ENCODE assay signal across 7 cellular contexts in genomic region chr6:168168330-168168729, GRCh38.
A peak's percentile ranks its signal among the peaks of the same experiment; 100 is the strongest.
DNase-seq lines count a peak whose midpoint lies in the region; ATAC-seq and TF ChIP-seq lines count a peak whose summit lies in the region.
"Not testable (repeated sequence)": the region's sequence is repeated elsewhere in the genome, so short reads cannot be mapped to it uniquely, and the experiment has no call there.

No MANE protein-coding gene starts in this region.

- H3K9me3 Mint-ChIP-seq in GM23338: peaks cover 20% of the 10 kb centered on the region
- H3K9me3 Mint-ChIP-seq in activated T-cell treated with anti-CD3 and anti-CD28 coated beads, Interleukin-2, amount 50 U/mL, for 72 hours; endothelial cell (ENCODE audit: unreplicated experiment); memory B cell: not testable (repeated sequence)
- H3K9me3 Mint-ChIP-seq in activated naive CD8-positive, alpha-beta T cell treated with anti-CD3 and anti-CD28 coated beads for 36 hours: peaks cover 21% of the 10 kb centered on the region
- peaks cover 19% of the 10 kb centered on the region for H3K9me3 Mint-ChIP-seq in stimulated activated memory B cell treated with anti-CD40 and anti-IgM and Interleukin-4, amounts not matched to agents 10 μg/mL and 1 μg/mL and 100 μg/mL, for 72 hours

- peaks cover 14% of the 10 kb centered on the region for H3K4me1 ChIP-seq in GM23338 (ENCODE audit: insufficient read depth)

- H3K9me2 ChIP-seq in GM23338 (ENCODE audit: insufficient read depth): not testable (repeated sequence)

- not testable (repeated sequence) for H3K27me3 ChIP-seq in GM23338 (ENCODE audit: insufficient read depth)

- not testable (repeated sequence) for H3K4me2 ChIP-seq in GM23338

- H3K4me1 Mint-ChIP-seq in GM23338: peaks cover 34% of the 10 kb centered on the region
- not testable (repeated sequence) for H3K4me1 Mint-ChIP-seq in activated T-cell treated with anti-CD3 and anti-CD28 coated beads, Interleukin-2, amount 50 U/mL, for 72 hours (ENCODE audit: low read depth); activated naive CD8-positive, alpha-beta T cell treated with anti-CD3 and anti-CD28 coated beads for 36 hours; endothelial cell (ENCODE audit: unreplicated experiment); memory B cell
- peaks cover 13% of the 10 kb centered on the region for H3K4me1 Mint-ChIP-seq in stimulated activated memory B cell treated with anti-CD40 and anti-IgM and Interleukin-4, amounts not matched to agents 10 μg/mL and 1 μg/mL and 100 μg/mL, for 72 hours

- peak overlapping the region; percentile 54; the same call in 1 of the 2 replicates for H3K27ac Mint-ChIP-seq in GM23338
- H3K27ac Mint-ChIP-seq in activated T-cell treated with anti-CD3 and anti-CD28 coated beads, Interleukin-2, amount 50 U/mL, for 72 hours: peak overlapping the region; percentile 44
- H3K27ac Mint-ChIP-seq in activated naive CD8-positive, alpha-beta T cell treated with anti-CD3 and anti-CD28 coated beads for 36 hours: peak overlapping the region; percentile 62
- H3K27ac Mint-ChIP-seq in endothelial cell (ENCODE audit: unreplicated experiment): not testable (repeated sequence)
- peak overlapping the region; percentile 84 for H3K27ac Mint-ChIP-seq in memory B cell
- peak overlapping the region; percentile 59 for H3K27ac Mint-ChIP-seq in stimulated activated memory B cell treated with anti-CD40 and anti-IgM and Interleukin-4, amounts not matched to agents 10 μg/mL and 1 μg/mL and 100 μg/mL, for 72 hours

- TF ChIP-seq CTCF in GM23338 (conservative IDR thresholded peaks at IDR 0.05; ENCODE audit: low read depth in 2 of 2); endothelial cell (IDR thresholded peaks at IDR 0.05; ENCODE audit: unreplicated experiment): not testable (repeated sequence)

- not testable (repeated sequence) for H3K9ac ChIP-seq in SK-N-MC (ENCODE audit: insufficient read length)

- H3K4me3 ChIP-seq in GM23338: not testable (repeated sequence)
- peak overlapping the region; percentile 38 for H3K4me3 ChIP-seq in SK-N-MC

- H3K36me3 Mint-ChIP-seq in GM23338 (ENCODE audit: low read depth): peaks cover 28% of the 10 kb centered on the region
- H3K36me3 Mint-ChIP-seq in activated T-cell treated with anti-CD3 and anti-CD28 coated beads, Interleukin-2, amount 50 U/mL, for 72 hours (ENCODE audit: insufficient read depth in 2 of 2): peaks cover 5 to 12% of the 10 kb centered on the region in 2 donors
- not testable (repeated sequence) for H3K36me3 Mint-ChIP-seq in activated naive CD8-positive, alpha-beta T cell treated with anti-CD3 and anti-CD28 coated beads for 36 hours; endothelial cell (ENCODE audit: low read depth, unreplicated experiment); memory B cell; stimulated activated memory B cell treated with anti-CD40 and anti-IgM and Interleukin-4, amounts not matched to agents 10 μg/mL and 1 μg/mL and 100 μg/mL, for 72 hours

- not testable (repeated sequence) for H3F3A ChIP-seq in GM23338 (replicated peaks; ENCODE audit: low read depth)

- peaks cover 23% of the 10 kb centered on the region for H3K27me3 Mint-ChIP-seq in GM23338 (ENCODE audit: insufficient read depth, low read depth, poor library complexity)
- not testable (repeated sequence) for H3K27me3 Mint-ChIP-seq in activated T-cell treated with anti-CD3 and anti-CD28 coated beads, Interleukin-2, amount 50 U/mL, for 72 hours (ENCODE audit: low read depth); endothelial cell (ENCODE audit: unreplicated experiment); memory B cell; stimulated activated memory B cell treated with anti-CD40 and anti-IgM and Interleukin-4, amounts not matched to agents 10 μg/mL and 1 μg/mL and 100 μg/mL, for 72 hours
- H3K27me3 Mint-ChIP-seq in activated naive CD8-positive, alpha-beta T cell treated with anti-CD3 and anti-CD28 coated beads for 36 hours: peaks cover 11% of the 10 kb centered on the region

- not testable (repeated sequence) for H3K4me3 Mint-ChIP-seq in GM23338; activated T-cell treated with anti-CD3 and anti-CD28 coated beads, Interleukin-2, amount 50 U/mL, for 72 hours; activated naive CD8-positive, alpha-beta T cell treated with anti-CD3 and anti-CD28 coated beads for 36 hours; stimulated activated memory B cell treated with anti-CD40 and anti-IgM and Interleukin-4, amounts not matched to agents 10 μg/mL and 1 μg/mL and 100 μg/mL, for 72 hours
- H3K4me3 Mint-ChIP-seq in endothelial cell (ENCODE audit: unreplicated experiment): peak overlapping the region; percentile 74
- H3K4me3 Mint-ChIP-seq in memory B cell: peak overlapping the region; percentile 50

- H3K9me3 ChIP-seq in SK-N-MC (ENCODE audit: low read depth, low read length): not testable (repeated sequence)

- not testable (repeated sequence) for H2AFZ ChIP-seq in GM23338

- not testable (repeated sequence) for H3K36me3 ChIP-seq in GM23338 (ENCODE audit: insufficient read depth); SK-N-MC (ENCODE audit: insufficient read depth, low read length)

- not testable (repeated sequence) for H3K79me2 ChIP-seq in GM23338 (replicated peaks; ENCODE audit: insufficient read depth)

- not testable (repeated sequence) for DNase-seq in GM23338 (ENCODE audit: low spot score); activated T-cell treated with anti-CD3 and anti-CD28 coated beads, Interleukin-2, amount 50 U/mL, for 72 hours; activated naive CD8-positive, alpha-beta T cell treated with anti-CD3 and anti-CD28 coated beads for 36 hours; endothelial cell (ENCODE audit: low spot score); memory B cell (ENCODE audit: low spot score in 2 of 2)
- peak; percentile 79 for DNase-seq in SK-N-MC (ENCODE audit: low read depth, low spot score)

- H3K27ac ChIP-seq in GM23338 (ENCODE audit: low read depth): not testable (repeated sequence)
- peak overlapping the region; percentile 93 for H3K27ac ChIP-seq in SK-N-MC

- ATAC-seq in GM23338; activated T-cell treated with anti-CD3 and anti-CD28 coated beads, Interleukin-2, amount 50 U/mL, for 72 hours (replicated peaks in 1 of 2); stimulated activated memory B cell treated with anti-CD40 and anti-IgM and Interleukin-4, amounts not matched to agents 10 μg/mL and 1 μg/mL and 100 μg/mL, for 72 hours: not testable (repeated sequence)
- peak; percentile 52 for ATAC-seq in memory B cell (ENCODE audit: low read depth)

- not testable (repeated sequence) for H4K20me1 ChIP-seq in GM23338 (replicated peaks; ENCODE audit: insufficient read depth)
